In genomic region chr1:115077984-115078330, GRCh38 we compare ENCODE assay signal across 22 cellular contexts. TPM values are rescaled to one million over a fixed set of nuclear protein-coding genes. Genes with fewer than 3 reads are reported as not detected.
"Had no signal": no experiment of that assay in that cellular context is flagged by ENCODE, and none has a peak within 500 bp of the region (broad histone marks: within the 10 kb centered on the region; RNA-seq: fewer than 3 reads in every experiment).

No MANE protein-coding gene starts in this region.

- H3K4me2 ChIP-seq: KMS-11 had no signal

- ATAC-seq: K562, Panc1 had no signal

- H3K27me3 ChIP-seq: SJCRH30 had no signal

- H3K27ac ChIP-seq: HL-60, KMS-11, RWPE1, SJCRH30 had no signal

- H3K4me3 Mint-ChIP-seq: IgD-negative memory B cell had no signal

- H3K36me3 ChIP-seq: SJCRH30 had no signal

- H3K4me1 Mint-ChIP-seq: IgD-negative memory B cell had no signal

- H3K9ac ChIP-seq: KMS-11 had no signal

- H3K9me3 ChIP-seq: SJCRH30 had no signal

- H3K4me3 ChIP-seq: K562, SJCRH30 had no signal

- DNase-seq: Kasumi-1, MM.1S, NCI-H1092 treated with DMSO at 0.1 percent for 48 hours, NCI-H1436, NCI-H187, NCI-H2029, NCI-H2081 treated with DMSO at 0.1 percent for 48 hours, NCI-H2171 treated with DMSO at 0.1 percent for 48 hours, NCI-H345, NCI-H446 treated with DMSO at 0.1 percent for 48 hours, NCI-H510A treated with DMSO at 0.1 percent for 48 hours, NCI-H526, SHP77 treated with DMSO at 0.1 percent for 48 hours, SW 1271 had no signal

- H3K36me3 Mint-ChIP-seq: IgD-negative memory B cell had no signal

RNA-seq across cellular contexts. Expression of gene TSPAN2, which starts 11.3 kb away (rescaled TPM):
- total RNA-seq: K562 had no signal
- polyA plus RNA-seq: K562 had no signal

RNA-seq across cellular contexts. Expression of gene TSHB, which starts 48.3 kb away (rescaled TPM):
- total RNA-seq: K562, M059J, SJCRH30 had no signal
- polyA plus RNA-seq: IgD-negative memory B cell, K562 had no signal
